Comparison of ENCODE assay signal across 15 cellular contexts in the genomic region with DNA sequence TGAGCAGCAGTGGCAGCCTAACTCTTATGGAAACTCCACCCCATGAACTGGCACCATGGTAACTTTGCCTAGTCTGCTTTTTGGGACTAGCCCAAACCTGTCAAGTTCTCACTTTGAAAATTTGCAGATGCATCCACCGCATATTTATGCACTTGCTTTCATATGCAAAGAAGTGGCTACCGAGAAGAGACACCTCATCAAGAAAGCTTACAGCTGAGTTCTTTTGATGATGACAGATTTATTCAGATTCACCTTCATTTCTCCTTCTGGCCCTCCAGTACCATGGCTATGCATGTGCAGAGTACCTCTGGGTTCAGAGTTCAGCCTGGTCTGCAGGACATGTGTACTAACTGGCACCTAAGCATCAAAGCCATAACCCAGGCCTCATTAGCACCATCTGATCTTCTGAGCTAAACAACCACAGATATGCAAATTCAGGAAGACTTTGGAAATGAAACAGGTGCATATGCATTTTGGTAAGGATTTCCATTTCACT.
DNase-seq lines count a peak whose midpoint lies in the region; ATAC-seq lines count a peak whose summit lies in the region.
"Had no signal": no experiment of that assay in that cellular context is flagged by ENCODE, and none has a peak within 500 bp of the region (broad histone marks: within the 10 kb centered on the region; RNA-seq: fewer than 3 reads in every experiment).

No MANE protein-coding gene starts in this region.

- H3K4me3 Mint-ChIP-seq in activated T-helper 17 cell treated with anti-CD3 and anti-CD28 coated beads, Interleukin-2, amount 50 U/mL, for 72 hours, result no peak overlapping the region
- H3K4me3 Mint-ChIP-seq: activated naive CD8-positive, alpha-beta T cell; HFFc6 had no signal

- ATAC-seq in GM18498 (IDR thresholded peaks at IDR 0.05; ENCODE audit: unreplicated experiment) (peak; percentile 90), GM19455 (IDR thresholded peaks at IDR 0.05; ENCODE audit: unreplicated experiment) (peak; percentile 51), HG02943 (IDR thresholded peaks at IDR 0.05; ENCODE audit: low read depth, unreplicated experiment) (peak; percentile 76), GM21737 (IDR thresholded peaks at IDR 0.05; ENCODE audit: unreplicated experiment) (no peak)
- ATAC-seq in activated T-helper 17 cell treated with anti-CD3 and anti-CD28 coated beads, Interleukin-2, amount 50 U/mL, for 72 hours (replicated peaks), result peak; percentile 31

- no peaks in the 10 kb centered on the region for H3K9me3 Mint-ChIP-seq in activated T-helper 17 cell treated with anti-CD3 and anti-CD28 coated beads, Interleukin-2, amount 50 U/mL, for 72 hours

- H3K4me1 Mint-ChIP-seq in activated T-helper 17 cell treated with anti-CD3 and anti-CD28 coated beads, Interleukin-2, amount 50 U/mL, for 72 hours, result no peaks in the 10 kb centered on the region

- H3K27ac Mint-ChIP-seq in activated T-helper 17 cell treated with anti-CD3 and anti-CD28 coated beads, Interleukin-2, amount 50 U/mL, for 72 hours, result no peak overlapping the region
- H3K27ac Mint-ChIP-seq: activated naive CD8-positive, alpha-beta T cell; HFFc6; progenitor cell of endocrine pancreas had no signal

- in situ Hi-C loops in KBM-7 (cut with MboI; ENCODE audit: low pct_unique_long_range_greater_than_20kb, low sequenced_read_pairs), result no loop called here

- no peaks in the 10 kb centered on the region for H3K27me3 Mint-ChIP-seq in activated T-helper 17 cell treated with anti-CD3 and anti-CD28 coated beads, Interleukin-2, amount 50 U/mL, for 72 hours
- H3K27me3 Mint-ChIP-seq: progenitor cell of endocrine pancreas had no signal

- DNase-seq in KBM-7 (no peak), NCI-H2081 treated with DMSO at 0.1 percent for 48 hours (lab: John Stamatoyannopoulos, UW) (no peak), HCEC 1CT (no peak)
- DNase-seq: DMS79, HFFc6, NCI-H1048, NCI-H524, T1000 had no signal

- no peaks in the 10 kb centered on the region for H3K36me3 Mint-ChIP-seq in activated T-helper 17 cell treated with anti-CD3 and anti-CD28 coated beads, Interleukin-2, amount 50 U/mL, for 72 hours (ENCODE audit: low read depth)
- H3K36me3 Mint-ChIP-seq: activated naive CD8-positive, alpha-beta T cell had no signal
